In genomic region chr7:74407958-74408357, GRCh38 we compare ENCODE assay signal across 2 cellular contexts.
TF ChIP-seq lines count a peak whose summit lies in the region.

No MANE protein-coding gene starts in this region.

TF ChIP-seq in HepG2, 621 proteins besides CTCF, POLR2A, EP300 and RAD21:
- no peak for TF ChIP-seq E2F2 (CRISPR knock-in tag; IDR thresholded peaks at IDR 0.05; ENCODE audit: borderline replicate concordance)
- TF ChIP-seq ZNF7 (CRISPR knock-in tag; IDR thresholded peaks at IDR 0.05), result peak; percentile 85
- no peak for TF ChIP-seq HOXA5 (CRISPR knock-in tag; IDR thresholded peaks at IDR 0.05)
- no peak for TF ChIP-seq ZNF607 (CRISPR knock-in tag; IDR thresholded peaks at IDR 0.05; ENCODE audit: borderline replicate concordance)
- TF ChIP-seq CREB3 (CRISPR knock-in tag; IDR thresholded peaks at IDR 0.05), result no peak
- no peak for TF ChIP-seq IKZF4 (CRISPR knock-in tag; IDR thresholded peaks at IDR 0.05; ENCODE audit: borderline replicate concordance, low read depth, not compliant biosample characterization)
- no peak for TF ChIP-seq KDM2A (CRISPR knock-in tag; IDR thresholded peaks at IDR 0.05; ENCODE audit: borderline replicate concordance, low read depth)
- no peak for TF ChIP-seq LRRFIP1 (CRISPR knock-in tag; conservative IDR thresholded peaks at IDR 0.05)

TF ChIP-seq in K562, 482 proteins besides CTCF, POLR2A, EP300 and RAD21:
- TF ChIP-seq POLR2G (IDR thresholded peaks at IDR 0.05; ENCODE audit: low read depth, low read length) (no peak), SRSF7 (optimal IDR thresholded peaks at IDR 0.05; ENCODE audit: low read depth, low read length) (no peak), RBM25 (IDR thresholded peaks at IDR 0.05; ENCODE audit: low read depth, low read length, severe bottlenecking) (peak; percentile 55), TGIF2 (CRISPR knock-in tag; IDR thresholded peaks at IDR 0.05) (no peak), ZBED1 (IDR thresholded peaks at IDR 0.05) (no peak), ZFP36 (IDR thresholded peaks at IDR 0.05; ENCODE audit: low read depth, low read length, partially characterized antibody) (peak; percentile 11), FOXK2 (conservative IDR thresholded peaks at IDR 0.05 in 1 of 2, IDR thresholded peaks at IDR 0.05 in 1 of 2; ENCODE audit: low read depth in 2 of 2) (no peak), ZNF121 (CRISPR knock-in tag; conservative IDR thresholded peaks at IDR 0.05) (0 out of 2 replicates have a peak, but pooled peaks have one; percentile 8)
